28 cellular contexts compared by ENCODE assay signal in the genomic region with DNA sequence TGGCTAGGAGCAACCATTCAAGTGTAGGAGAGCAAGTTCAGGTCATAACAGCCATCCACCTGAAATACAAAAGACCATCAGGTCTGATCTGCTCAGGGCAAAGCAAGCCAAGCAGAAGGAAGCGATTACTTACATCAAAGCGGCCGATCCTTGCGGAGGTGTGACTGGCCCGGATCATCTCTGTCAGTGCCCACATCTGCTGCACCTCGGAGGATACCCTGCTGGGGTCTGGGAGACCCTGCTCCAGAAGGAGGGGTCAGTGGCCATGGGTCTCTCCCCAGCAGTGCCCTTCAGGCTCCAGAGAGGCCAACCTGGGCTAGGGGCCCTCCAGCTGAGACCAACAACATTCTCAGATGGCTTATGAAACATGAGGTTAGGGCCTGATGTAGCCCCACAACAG. TPM values are rescaled to one million over a fixed set of nuclear protein-coding genes. Genes with fewer than 3 reads are reported as not detected.
DNase-seq lines count a peak whose midpoint lies in the region; ATAC-seq, FAIRE-seq and TF ChIP-seq lines count a peak whose summit lies in the region.
"Had no signal": no experiment of that assay in that cellular context is flagged by ENCODE, and none has a peak within 500 bp of the region (broad histone marks: within the 10 kb centered on the region; RNA-seq: fewer than 3 reads in every experiment).

No MANE protein-coding gene starts in this region.

- CTCF ChIA-PET in CD8-positive, alpha-beta memory T cell (lab: Charles Lee), result no interaction called here

- no peak overlapping the region for H3K4me3 ChIP-seq in CD8-positive, alpha-beta memory T cell (ENCODE audit: low read length)
- H3K4me3 ChIP-seq in bronchial epithelial cell (ENCODE audit: low read depth, low read length) (no peak overlapping the region), spleen (no peak overlapping the region)
- H3K4me3 ChIP-seq: A549, GM12878, GM23248, K562 had no signal

- FAIRE-seq in bronchial epithelial cell (lab: Jason Lieb, UNC), result peak; percentile 23
- FAIRE-seq: A549, GM12878, HepG2, K562, RCC 7860 had no signal

- H3K27ac ChIP-seq in CD8-positive, alpha-beta memory T cell (ENCODE audit: low read depth, low read length), result no peak overlapping the region
- H3K27ac ChIP-seq in spleen, result peak overlapping the region in 1 of 8 donors; percentile 21
- H3K27ac ChIP-seq: A549, GM23248 had no signal

- POLR2A ChIA-PET in CD8-positive, alpha-beta memory T cell (lab: Charles Lee), result interaction anchor here (0.6 to 1.1 kb wide), 2 partner anchors 13 to 79 kb away, joined by 4 to 6 read pairs; a partner anchor contains a TSS

- ATAC-seq in GM21723 (IDR thresholded peaks at IDR 0.05; ENCODE audit: unreplicated experiment), result no peak
- ATAC-seq: A549, GM12878, HepG2, K562, Right ventricle myocardium inferior had no signal

- no peaks in the 10 kb centered on the region for H3K36me3 ChIP-seq in CD8-positive, alpha-beta memory T cell (ENCODE audit: insufficient read depth, low read length)
- H3K36me3 ChIP-seq in bronchial epithelial cell (ENCODE audit: control insufficient read depth, insufficient read depth, low read length) (peaks cover 3% of the 10 kb centered on the region), spleen (peaks cover 0 to 40% (median 18%) of the 10 kb centered on the region in 6 donors)

- peak overlapping the region; percentile 92 for H3K27ac Mint-ChIP-seq in activated naive CD4-positive, alpha-beta T cell treated with anti-CD3 and anti-CD28 coated beads, Interleukin-2, amount 50 U/mL, for 24 hours
- peak overlapping the region in 5 of 8 donors; percentile 12 to 71 (median 21) for H3K27ac Mint-ChIP-seq in CD8-positive, alpha-beta memory T cell
- H3K27ac Mint-ChIP-seq: B cell, H9 had no signal

- no peaks in the 10 kb centered on the region for H3K27me3 Mint-ChIP-seq in activated naive CD4-positive, alpha-beta T cell treated with anti-CD3 and anti-CD28 coated beads, Interleukin-2, amount 50 U/mL, for 24 hours
- H3K27me3 Mint-ChIP-seq in CD8-positive, alpha-beta memory T cell, result no peaks in the 10 kb centered on the region
- H3K27me3 Mint-ChIP-seq: B cell; CD4-positive, CD25-positive, alpha-beta regulatory T cell had no signal

- no peak for DNase-seq in activated naive CD4-positive, alpha-beta T cell (lab: John Stamatoyannopoulos, UW)
- DNase-seq in CD8-positive, alpha-beta memory T cell, result no peak
- DNase-seq in bronchial epithelial cell (ENCODE audit: low read depth), result no peak
- peak; percentile 67 for DNase-seq in spleen
- no peak for DNase-seq in amniotic stem cell (lab: John Stamatoyannopoulos, UW)
- no peak for DNase-seq in NCI-H1436 treated with DMSO at 0.1 percent for 48 hours (lab: John Stamatoyannopoulos, UW)
- DNase-seq: CD4-positive, CD25-positive, alpha-beta regulatory T cell; DND-41; GM23248; H9; HFFc6; MM.1S; NCI-H1048; NCI-H1417 treated with DMSO at 0.1 percent for 48 hours; NCI-H187 treated with DMSO at 0.1 percent for 48 hours; NCI-H2107; NCI-H446 treated with DMSO at 0.1 percent for 48 hours; NCI-H526 treated with DMSO at 0.1 percent for 48 hours; OCI-M1 had no signal

- H3K4me1 ChIP-seq in CD8-positive, alpha-beta memory T cell (ENCODE audit: insufficient read depth, low read length), result peaks cover 4% of the 10 kb centered on the region
- H3K4me1 ChIP-seq in spleen, result peaks cover 2 to 55% (median 22%) of the 10 kb centered on the region in 6 donors

- 87 to 98% (median 95%) methylated on average over 6 of the region's 6 CpGs for WGBS in spleen, 5 donors

- H3K4me3 Mint-ChIP-seq in activated naive CD4-positive, alpha-beta T cell treated with anti-CD3 and anti-CD28 coated beads, Interleukin-2, amount 50 U/mL, for 24 hours, result no peak overlapping the region
- H3K4me3 Mint-ChIP-seq in CD8-positive, alpha-beta memory T cell, result peak overlapping the region in 1 of 7 donors; percentile 65
- H3K4me3 Mint-ChIP-seq: B cell, HFFc6 had no signal

- no peak for TF ChIP-seq CTCF in bronchial epithelial cell (IDR thresholded peaks at IDR 0.05; ENCODE audit: insufficient read depth, low read length, severe bottlenecking)
- no peak for TF ChIP-seq CTCF in spleen (IDR thresholded peaks at IDR 0.05 in 8 of 11, conservative IDR thresholded peaks at IDR 0.05 in 3 of 11)

- no peaks in the 10 kb centered on the region for H3K9me3 ChIP-seq in CD8-positive, alpha-beta memory T cell (ENCODE audit: low read length)
- H3K9me3 ChIP-seq in spleen, result no peaks in the 10 kb centered on the region
- H3K9me3 ChIP-seq: A549 had no signal

- intact Hi-C loops in spleen (cut with DNase I; ENCODE audit: low total_unique reads), result no loop called here

- H3K36me3 Mint-ChIP-seq in activated naive CD4-positive, alpha-beta T cell treated with anti-CD3 and anti-CD28 coated beads, Interleukin-2, amount 50 U/mL, for 24 hours, result peaks cover 2% of the 10 kb centered on the region
- peaks cover 0 to 38% (median 9%) of the 10 kb centered on the region in 3 donors for H3K36me3 Mint-ChIP-seq in CD8-positive, alpha-beta memory T cell

- H3K9me3 Mint-ChIP-seq in activated naive CD4-positive, alpha-beta T cell treated with anti-CD3 and anti-CD28 coated beads, Interleukin-2, amount 50 U/mL, for 24 hours, result no peaks in the 10 kb centered on the region
- H3K9me3 Mint-ChIP-seq in CD8-positive, alpha-beta memory T cell, result no peaks in the 10 kb centered on the region
- H3K9me3 Mint-ChIP-seq: CD4-positive, CD25-positive, alpha-beta regulatory T cell; H9; HFFc6 had no signal

- no peaks in the 10 kb centered on the region for H3K27me3 ChIP-seq in CD8-positive, alpha-beta memory T cell (ENCODE audit: insufficient read depth, low read length, poor library complexity, severe bottlenecking)
- no peaks in the 10 kb centered on the region for H3K27me3 ChIP-seq in bronchial epithelial cell (ENCODE audit: control insufficient read depth, insufficient read depth, low read length)
- H3K27me3 ChIP-seq in spleen (replicated peaks in 1 of 7), result no peaks in the 10 kb centered on the region

- H3K4me1 Mint-ChIP-seq in activated naive CD4-positive, alpha-beta T cell treated with anti-CD3 and anti-CD28 coated beads, Interleukin-2, amount 50 U/mL, for 24 hours, result peaks cover 47% of the 10 kb centered on the region
- H3K4me1 Mint-ChIP-seq in CD8-positive, alpha-beta memory T cell, result peaks cover 20 to 43% (median 37%) of the 10 kb centered on the region in 3 donors

- TF ChIP-seq POLR2A in spleen (IDR thresholded peaks at IDR 0.05), result no peak

RNA-seq across cellular contexts. Expression of a gene that starts 2.5 kb away (rescaled TPM):
- 1 to 10 TPM; 1.3 to 1.6 TPM for total RNA-seq in CD8-positive, alpha-beta memory T cell
- polyA plus RNA-seq in CD8-positive, alpha-beta memory T cell, result 0.62 TPM
- 0.79 and 2.2 TPM in 2 replicates for total RNA-seq in bronchial epithelial cell
- total RNA-seq in spleen, result 10 to 100 TPM in 3 of 7 donors, 1 to 10 TPM in 4; 4.2 to 15.5 (median 7.0) TPM
- 10 to 100 TPM; 13.0 to 35.0 (median 32.9) TPM for polyA plus RNA-seq in spleen

RNA-seq across cellular contexts. Expression of a gene that starts 4.3 kb away (rescaled TPM):
- total RNA-seq in CD8-positive, alpha-beta memory T cell, result 10 to 100 TPM; 12.2 to 12.3 TPM
- polyA plus RNA-seq in CD8-positive, alpha-beta memory T cell, result 7.0 TPM
- 1.3 and 3.3 TPM in 2 replicates for total RNA-seq in bronchial epithelial cell
- total RNA-seq in spleen, result 10 to 100 TPM; 10.9 to 27.7 (median 17.9) TPM
- polyA plus RNA-seq in spleen, result 10 to 100 TPM in 1 of 3 donors, 1 to 10 TPM in 2; 6.2 to 10.6 (median 9.6) TPM

RNA-seq across cellular contexts. Expression of a gene that starts 12.6 kb away (rescaled TPM):
- 10 to 100 TPM; 21.3 to 23.2 TPM for total RNA-seq in CD8-positive, alpha-beta memory T cell
- 38.4 TPM for polyA plus RNA-seq in CD8-positive, alpha-beta memory T cell
- 4.5 and 9.1 TPM in 2 replicates for total RNA-seq in bronchial epithelial cell
- total RNA-seq in spleen, result 10 to 100 TPM; 22.1 to 39.4 (median 28.6) TPM
- polyA plus RNA-seq in spleen, result 10 to 100 TPM; 18.2 to 27.4 (median 25.4) TPM

RNA-seq across cellular contexts. Expression of a gene that starts 13.0 kb away (rescaled TPM):
- 100 to 1,000 TPM; 478 to 506 TPM for total RNA-seq in CD8-positive, alpha-beta memory T cell
- 678 TPM for polyA plus RNA-seq in CD8-positive, alpha-beta memory T cell
- 300 and 621 TPM in 2 replicates for total RNA-seq in bronchial epithelial cell
- 100 to 1,000 TPM; 452 to 693 (median 522) TPM for total RNA-seq in spleen
- 100 to 1,000 TPM; 226 to 346 (median 297) TPM for polyA plus RNA-seq in spleen

RNA-seq across cellular contexts. Expression of a gene that starts 45.3 kb away (rescaled TPM):
- total RNA-seq in CD8-positive, alpha-beta memory T cell, result 10 to 100 TPM; 20.9 to 21.2 TPM
- polyA plus RNA-seq in CD8-positive, alpha-beta memory T cell, result 7.5 TPM
- total RNA-seq in bronchial epithelial cell (20.3 and 26.9 TPM in 2 replicates), spleen (10 to 100 TPM; 24.9 to 42.7 (median 31.0) TPM)
- polyA plus RNA-seq in spleen, result 1 to 10 TPM; 3.0 to 8.9 (median 6.3) TPM
